13 cellular contexts compared by ENCODE assay signal in genomic region chr17:78032166-78032565, GRCh38.
A peak's percentile ranks its signal among the peaks of the same experiment; 100 is the strongest.
DNase-seq lines count a peak whose midpoint lies in the region; ATAC-seq and TF ChIP-seq lines count a peak whose summit lies in the region.
"Had no signal": no experiment of that assay in that cellular context is flagged by ENCODE, and none has a peak within 500 bp of the region (broad histone marks: within the 10 kb centered on the region; RNA-seq: fewer than 3 reads in every experiment).

No MANE protein-coding gene starts in this region.

- TF ChIP-seq CTCF in left ventricle myocardium inferior (IDR thresholded peaks at IDR 0.05; ENCODE audit: borderline replicate concordance) (no peak), fibroblast of pulmonary artery (IDR thresholded peaks at IDR 0.05; ENCODE audit: low read length, missing control alignments) (no peak)

- H3K4me3 ChIP-seq in left ventricle myocardium inferior (no peak overlapping the region), fibroblast of pulmonary artery (replicated peaks; ENCODE audit: low read depth, low read length) (no peak overlapping the region)
- H3K4me3 ChIP-seq: ovary had no signal

- peaks cover 46% of the 10 kb centered on the region for H3K4me1 ChIP-seq in left ventricle myocardium inferior

- peak overlapping the region; percentile 13 for H3K27ac ChIP-seq in left ventricle myocardium inferior (replicated peaks)
- H3K27ac ChIP-seq: ovary, VCaP had no signal

- no peaks in the 10 kb centered on the region for H3K9me3 ChIP-seq in left ventricle myocardium inferior (replicated peaks)
- H3K9me3 ChIP-seq: ovary had no signal

- DNase-seq in left ventricle myocardium inferior, result no peak
- no peak for DNase-seq in Right ventricle myocardium superior
- DNase-seq in amniotic epithelial cell (ENCODE audit: low read depth), result peak; percentile 10
- peak; percentile 47 for DNase-seq in fibroblast of pulmonary artery (ENCODE audit: low read depth)
- no peak for DNase-seq in COLO668 (lab: John Stamatoyannopoulos, UW; ENCODE audit: unreplicated experiment)
- DNase-seq in HuH-7 (ENCODE audit: low spot score), result no peak
- no peak for DNase-seq in islet precursor cell
- no peak for DNase-seq in LoVo (ENCODE audit: low spot score)
- DNase-seq: activated CD8-positive, alpha-beta memory T cell treated with anti-CD3 and anti-CD28 coated beads, Interleukin-2, amount 50 U/mL, for 4 hours; anterior cingulate cortex; NCI-H2081 treated with DMSO at 0.1 percent for 48 hours; ovary had no signal

- intact Hi-C loops in left ventricle myocardium inferior (cut with micrococcal nuclease) (no loop called here), Right ventricle myocardium superior (cut with DNase I) (no loop called here)

- no peak for ATAC-seq in Right ventricle myocardium superior (ENCODE audit: poor library complexity)

- peaks cover 34% of the 10 kb centered on the region for H3K36me3 ChIP-seq in left ventricle myocardium inferior
- H3K36me3 ChIP-seq: ovary had no signal

- no peaks in the 10 kb centered on the region for H3K27me3 ChIP-seq in left ventricle myocardium inferior (ENCODE audit: low read depth)
- H3K27me3 ChIP-seq: ovary had no signal

Comparison
In these comparisons a context has a peak if more than half of its experiments do, and no peak if none do; other contexts are left out.
1. DNase-seq: peak in amniotic epithelial cell (single experiment) and fibroblast of pulmonary artery (single experiment); none in left ventricle myocardium inferior (single experiment), Right ventricle myocardium superior (single experiment), COLO668 (single experiment), HuH-7 (single experiment), islet precursor cell (single experiment) and LoVo (single experiment).